In genomic region chr2:174546519-174547506, GRCh38 we compare ENCODE assay signal across 8 cellular contexts. TPM values are rescaled to one million over a fixed set of nuclear protein-coding genes. Genes with fewer than 3 reads are reported as not detected.
DNase-seq lines count a peak whose midpoint lies in the region; ATAC-seq, FAIRE-seq and TF ChIP-seq lines count a peak whose summit lies in the region.

No MANE protein-coding gene starts in this region.

- intact Hi-C loops in HepG2 (cut with micrococcal nuclease; ENCODE audit: unreplicated experiment): loop anchor here (1.0 kb wide), 1 partner anchor 85 kb away; no protein-coding TSS in a partner anchor

- H3K27ac ChIP-seq in HepG2 (ENCODE audit: extremely low read length, insufficient read depth, low read length): no peak overlapping the region
- H3K27ac ChIP-seq in coronary artery: no peak overlapping the region

- TF ChIP-seq POLR2A in HepG2 (IDR thresholded peaks at IDR 0.05; ENCODE audit: insufficient read depth in 1 of 2, low read depth in 2 of 2, low read length in 2 of 2): no peak

- DNase-seq in DMS 273 treated with DMSO at 0.1 percent for 48 hours (lab: John Stamatoyannopoulos, UW): peak; percentile 13
- DNase-seq in H4 (ENCODE audit: low spot score): peak; percentile 21
- DNase-seq in OCI-M2 (lab: John Stamatoyannopoulos, UW; ENCODE audit: unreplicated experiment): peak; percentile 79
- DNase-seq in T47D (ENCODE audit: low read depth in 1 of 2, low spot score in 1 of 2): peak; percentile 30 to 67
- peak; percentile 38 for DNase-seq in HepG2 (ENCODE audit: low spot score)
- no peak for DNase-seq in coronary artery (ENCODE audit: low spot score)
- no peak for DNase-seq in T-helper 9 cell

- no peaks in the 10 kb centered on the region for H3K9me3 ChIP-seq in HepG2 (ENCODE audit: low read length)

- no peaks in the 10 kb centered on the region for H3K79me2 ChIP-seq in HepG2 (ENCODE audit: insufficient read depth, low read length)

- H3K4me1 ChIP-seq in HepG2 (ENCODE audit: insufficient read depth, low read length): no peaks in the 10 kb centered on the region

- no peak for TF ChIP-seq RAD21 in HepG2 (CRISPR knock-in tag; IDR thresholded peaks at IDR 0.05)

- no peak overlapping the region for H3K4me2 ChIP-seq in HepG2 (ENCODE audit: low read depth, low read length)

- TF ChIP-seq EP300 in HepG2 (IDR thresholded peaks at IDR 0.05; ENCODE audit: low read depth in 2 of 2, low read length in 2 of 2) (no peak), HepG2 (CRISPR knock-in tag; IDR thresholded peaks at IDR 0.05; ENCODE audit: borderline replicate concordance) (no peak)

- POLR2A ChIA-PET in HepG2 (lab: Yijun Ruan, JAX): no interaction called here

- H3K27me3 ChIP-seq in HepG2 (ENCODE audit: control insufficient read depth in 1 of 2, insufficient read depth in 2 of 2, low read length in 2 of 2): peaks cover 2 to 5% of the 10 kb centered on the region in 2 experiments; a peak in 2 of 5 replicates

- no peaks in the 10 kb centered on the region for H4K20me1 ChIP-seq in HepG2 (ENCODE audit: insufficient read depth, low read length)

- CTCF ChIA-PET in HepG2 (lab: Yijun Ruan, JAX; ENCODE audit: low intra/inter-chr PET ratio, low total read pairs): interaction anchor here (1.5 kb wide), 1 partner anchor 84 kb away, joined by 15 read pairs; no protein-coding TSS in a partner anchor

- no peak overlapping the region for H3K4me3 ChIP-seq in HepG2 (replicated peaks in 1 of 3; ENCODE audit: insufficient read depth in 1 of 3, low read depth in 2 of 3, low read length in 3 of 3)
- H3K4me3 ChIP-seq in coronary artery: no peak overlapping the region

- 43% methylated on average over 20 of the region's 21 CpGs for WGBS in HepG2 (ENCODE audit: low lambda C conversion rate)

- peak; percentile 93 for ATAC-seq in HepG2
- no peak for ATAC-seq in HG03439 (IDR thresholded peaks at IDR 0.05; ENCODE audit: unreplicated experiment)

- FAIRE-seq in HepG2 (lab: Jason Lieb, UNC): no peak

- TF ChIP-seq CTCF in HepG2 (CRISPR knock-in tag; IDR thresholded peaks at IDR 0.05) (peak; percentile 67), coronary artery (IDR thresholded peaks at IDR 0.05) (no peak)

- H3K36me3 ChIP-seq in HepG2 (replicated peaks in 1 of 2; ENCODE audit: control insufficient read depth in 1 of 2, insufficient read depth in 2 of 2, low read length in 2 of 2): no peaks in the 10 kb centered on the region

- in situ Hi-C loops in T47D (cut with HindIII; ENCODE audit: low pct_unique_long_range_greater_than_20kb, low sequenced_read_pairs) (no loop called here), HepG2 (cut with HindIII; ENCODE audit: extremely low pct_ligation_motif_present, low pct_unique_long_range_greater_than_20kb) (no loop called here)

- no TSS peak for BruUV-seq in HepG2 (replicated peaks; lab: Mats Ljungman, UMichigan)

- no peak overlapping the region for H2AFZ ChIP-seq in HepG2 (ENCODE audit: low read length)

- no peak overlapping the region for H3K9ac ChIP-seq in HepG2 (ENCODE audit: insufficient read depth, low read depth, low read length)

TF ChIP-seq in HepG2, 621 proteins besides CTCF, POLR2A, EP300 and RAD21:
- TF ChIP-seq STAG1 (CRISPR knock-in tag; IDR thresholded peaks at IDR 0.05) (peak; percentile 65), SMC3 (IDR thresholded peaks at IDR 0.05; ENCODE audit: low read length) (peak; percentile 32; the same call in 1 of the 2 replicates), CENPX (CRISPR knock-in tag; IDR thresholded peaks at IDR 0.05) (no peak)
TF ChIP-seq in HepG2: peak in this region for 2.

RNA-seq across cellular contexts. Expression of gene WIPF1, which starts 50.8 kb away (rescaled TPM):
- 6.3 and 7.3 TPM in 2 replicates for total RNA-seq in H4 (2014; rRNA removed; shearing (Covaris generic))
- total RNA-seq in HepG2 (2016; rRNA removed; fragmentation: Illumina TruSeq; extraction: Trizol): not detected in 2 replicates
- total RNA-seq in HepG2 (2016; cell fraction: cytosol; rRNA removed; fragmentation: Illumina TruSeq; extraction: Trizol; ENCODE audit: low read depth): not detected in 2 replicates
- total RNA-seq in HepG2 (2016; cell fraction: insoluble cytoplasmic fraction; rRNA removed; fragmentation: Illumina TruSeq; extraction: Trizol): not detected in 2 replicates
- not detected in 2 replicates for total RNA-seq in HepG2 (2016; cell fraction: membrane; rRNA removed; fragmentation: Illumina TruSeq; extraction: Trizol)
- not detected in 2 replicates for total RNA-seq in HepG2 (2016; cell fraction: nucleus; rRNA removed; fragmentation: Illumina TruSeq; extraction: Trizol)
- polyA plus RNA-seq in HepG2 (2011; rRNA removed): 0.01 TPM in 1 of 2 replicates, not detected in the other
- polyA plus RNA-seq in HepG2 (2011; cell fraction: cytosol; rRNA removed): 0.04 TPM in 1 of 2 replicates, not detected in the other
- polyA plus RNA-seq in HepG2 (2011; cell fraction: nucleus; rRNA removed): 0.03 TPM in 1 of 2 replicates, not detected in the other
- polyA plus RNA-seq in HepG2 (2012): not detected in 2 replicates
- polyA plus RNA-seq in HepG2 (2016; cell fraction: cytosol; fragmentation: Illumina TruSeq; extraction: Trizol; ENCODE audit: low read depth): not detected in 2 replicates
- not detected in 2 replicates for polyA plus RNA-seq in HepG2 (2016; cell fraction: insoluble cytoplasmic fraction; fragmentation: Illumina TruSeq; extraction: Trizol; ENCODE audit: low read depth)
- not detected in 2 replicates for polyA plus RNA-seq in HepG2 (2016; cell fraction: membrane; fragmentation: Illumina TruSeq; extraction: Trizol; ENCODE audit: low read depth)
- not detected in 2 replicates for polyA plus RNA-seq in HepG2 (2016; cell fraction: nucleus; fragmentation: Illumina TruSeq; extraction: Trizol; ENCODE audit: insufficient read depth, low read depth)
- 0.16 TPM in 1 of 2 replicates, not detected in the other for polyA minus RNA-seq in HepG2 (2011; rRNA and poly(A)+ RNA removed; ENCODE audit: low replicate concordance)
- not detected in 2 replicates for polyA minus RNA-seq in HepG2 (2011; cell fraction: cytosol; rRNA and poly(A)+ RNA removed)
- not detected in 2 replicates for polyA minus RNA-seq in HepG2 (2011; cell fraction: nucleus; rRNA and poly(A)+ RNA removed)

RNA-seq across cellular contexts. Expression of gene GPR155, which starts 60.0 kb away (rescaled TPM):
- 1.5 and 4.6 TPM in 2 replicates for total RNA-seq in H4 (2014; rRNA removed; shearing (Covaris generic))
- total RNA-seq in HepG2 (2016; rRNA removed; fragmentation: Illumina TruSeq; extraction: Trizol): 0.04 and 0.15 TPM in 2 replicates
- total RNA-seq in HepG2 (2016; cell fraction: cytosol; rRNA removed; fragmentation: Illumina TruSeq; extraction: Trizol; ENCODE audit: low read depth): 0.26 TPM in 1 of 2 replicates, not detected in the other
- total RNA-seq in HepG2 (2016; cell fraction: insoluble cytoplasmic fraction; rRNA removed; fragmentation: Illumina TruSeq; extraction: Trizol): 0.03 and 0.15 TPM in 2 replicates
- 0.07 and 0.09 TPM in 2 replicates for total RNA-seq in HepG2 (2016; cell fraction: membrane; rRNA removed; fragmentation: Illumina TruSeq; extraction: Trizol)
- 0.16 and 0.31 TPM in 2 replicates for total RNA-seq in HepG2 (2016; cell fraction: nucleus; rRNA removed; fragmentation: Illumina TruSeq; extraction: Trizol)
- polyA plus RNA-seq in HepG2 (2011; rRNA removed): 0.39 and 0.49 TPM in 2 replicates
- polyA plus RNA-seq in HepG2 (2011; cell fraction: cytosol; rRNA removed): 0.13 and 0.23 TPM in 2 replicates
- polyA plus RNA-seq in HepG2 (2011; cell fraction: nucleus; rRNA removed): 0.19 and 0.24 TPM in 2 replicates
- 0.44 and 0.63 TPM in 2 replicates for polyA plus RNA-seq in HepG2 (2012)
- polyA plus RNA-seq in HepG2 (2016; cell fraction: cytosol; fragmentation: Illumina TruSeq; extraction: Trizol; ENCODE audit: low read depth): 0.19 TPM in 1 of 2 replicates, not detected in the other
- 0.09 TPM in 1 of 2 replicates, not detected in the other for polyA plus RNA-seq in HepG2 (2016; cell fraction: insoluble cytoplasmic fraction; fragmentation: Illumina TruSeq; extraction: Trizol; ENCODE audit: low read depth)
- polyA plus RNA-seq in HepG2 (2016; cell fraction: membrane; fragmentation: Illumina TruSeq; extraction: Trizol; ENCODE audit: low read depth): 0.05 TPM in 1 of 2 replicates, not detected in the other
- polyA plus RNA-seq in HepG2 (2016; cell fraction: nucleus; fragmentation: Illumina TruSeq; extraction: Trizol; ENCODE audit: insufficient read depth, low read depth): 0.15 and 1.1 TPM in 2 replicates
- polyA minus RNA-seq in HepG2 (2011; rRNA and poly(A)+ RNA removed; ENCODE audit: low replicate concordance): 0.22 and 3.5 TPM in 2 replicates
- 0.09 and 0.40 TPM in 2 replicates for polyA minus RNA-seq in HepG2 (2011; cell fraction: cytosol; rRNA and poly(A)+ RNA removed)
- polyA minus RNA-seq in HepG2 (2011; cell fraction: nucleus; rRNA and poly(A)+ RNA removed): 0.52 and 0.75 TPM in 2 replicates

Comparison
In these comparisons a context has a peak if more than half of its experiments do, and no peak if none do; other contexts are left out.
1. DNase-seq: peak in DMS 273 treated with DMSO at 0.1 percent for 48 hours (single experiment), H4 (single experiment), OCI-M2 (single experiment), T47D (2 of 2) and HepG2 (single experiment); none in coronary artery (single experiment) and T-helper 9 cell (single experiment).